1 cellular context compared by ENCODE assay signal in the genomic region with DNA sequence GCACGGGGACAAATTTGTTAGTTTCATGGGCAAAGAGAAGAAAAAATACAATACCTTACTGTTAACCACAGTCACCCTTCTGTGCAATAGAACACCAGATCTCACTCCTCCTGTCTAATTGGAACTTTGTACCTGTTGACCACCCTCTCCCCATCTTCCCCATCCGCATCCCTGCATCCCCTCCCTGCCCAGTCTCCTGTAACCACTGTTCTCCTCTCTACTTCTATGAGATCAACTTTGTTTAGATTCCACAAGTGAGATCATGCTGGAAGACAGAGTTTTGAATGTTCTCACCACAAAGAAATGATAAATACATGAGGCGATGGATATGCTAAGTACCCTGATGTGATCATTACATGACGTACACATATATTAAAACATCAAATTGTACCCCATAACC.
TF ChIP-seq lines count a peak whose summit lies in the region.

No MANE protein-coding gene starts in this region.

TF ChIP-seq in HepG2, 621 proteins besides CTCF, POLR2A, EP300 and RAD21:
- TF ChIP-seq MAF1 (CRISPR knock-in tag; IDR thresholded peaks at IDR 0.05; ENCODE audit: borderline replicate concordance) (no peak), ZBTB42 (CRISPR knock-in tag; IDR thresholded peaks at IDR 0.05) (no peak), NR1H2 (CRISPR knock-in tag; IDR thresholded peaks at IDR 0.05; ENCODE audit: borderline replicate concordance, low read depth) (no peak), ZNF598 (CRISPR knock-in tag; IDR thresholded peaks at IDR 0.05; ENCODE audit: borderline replicate concordance) (no peak), ZNF550 (CRISPR knock-in tag; IDR thresholded peaks at IDR 0.05; ENCODE audit: borderline replicate concordance) (no peak), ZNF33A (CRISPR knock-in tag; IDR thresholded peaks at IDR 0.05; ENCODE audit: borderline replicate concordance) (no peak), SRY (CRISPR knock-in tag; IDR thresholded peaks at IDR 0.05) (no peak), ZFP41 (CRISPR knock-in tag; IDR thresholded peaks at IDR 0.05; ENCODE audit: borderline replicate concordance) (no peak), ZBTB2 (CRISPR knock-in tag; IDR thresholded peaks at IDR 0.05; ENCODE audit: low read depth) (no peak), TFAP4 (IDR thresholded peaks at IDR 0.05; ENCODE audit: borderline replicate concordance, low read depth) (no peak)
- TF ChIP-seq, protein P1, sequence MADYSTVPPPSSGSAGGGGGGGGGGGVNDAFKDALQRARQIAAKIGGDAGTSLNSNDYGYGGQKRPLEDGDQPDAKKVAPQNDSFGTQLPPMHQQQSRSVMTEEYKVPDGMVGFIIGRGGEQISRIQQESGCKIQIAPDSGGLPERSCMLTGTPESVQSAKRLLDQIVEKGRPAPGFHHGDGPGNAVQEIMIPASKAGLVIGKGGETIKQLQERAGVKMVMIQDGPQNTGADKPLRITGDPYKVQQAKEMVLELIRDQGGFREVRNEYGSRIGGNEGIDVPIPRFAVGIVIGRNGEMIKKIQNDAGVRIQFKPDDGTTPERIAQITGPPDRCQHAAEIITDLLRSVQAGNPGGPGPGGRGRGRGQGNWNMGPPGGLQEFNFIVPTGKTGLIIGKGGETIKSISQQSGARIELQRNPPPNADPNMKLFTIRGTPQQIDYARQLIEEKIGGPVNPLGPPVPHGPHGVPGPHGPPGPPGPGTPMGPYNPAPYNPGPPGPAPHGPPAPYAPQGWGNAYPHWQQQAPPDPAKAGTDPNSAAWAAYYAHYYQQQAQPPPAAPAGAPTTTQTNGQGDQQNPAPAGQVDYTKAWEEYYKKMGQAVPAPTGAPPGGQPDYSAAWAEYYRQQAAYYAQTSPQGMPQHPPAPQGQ (CRISPR knock-in tag; IDR thresholded peaks at IDR 0.05; ENCODE audit: borderline replicate concordance): no peak
- TF ChIP-seq, protein P2, sequence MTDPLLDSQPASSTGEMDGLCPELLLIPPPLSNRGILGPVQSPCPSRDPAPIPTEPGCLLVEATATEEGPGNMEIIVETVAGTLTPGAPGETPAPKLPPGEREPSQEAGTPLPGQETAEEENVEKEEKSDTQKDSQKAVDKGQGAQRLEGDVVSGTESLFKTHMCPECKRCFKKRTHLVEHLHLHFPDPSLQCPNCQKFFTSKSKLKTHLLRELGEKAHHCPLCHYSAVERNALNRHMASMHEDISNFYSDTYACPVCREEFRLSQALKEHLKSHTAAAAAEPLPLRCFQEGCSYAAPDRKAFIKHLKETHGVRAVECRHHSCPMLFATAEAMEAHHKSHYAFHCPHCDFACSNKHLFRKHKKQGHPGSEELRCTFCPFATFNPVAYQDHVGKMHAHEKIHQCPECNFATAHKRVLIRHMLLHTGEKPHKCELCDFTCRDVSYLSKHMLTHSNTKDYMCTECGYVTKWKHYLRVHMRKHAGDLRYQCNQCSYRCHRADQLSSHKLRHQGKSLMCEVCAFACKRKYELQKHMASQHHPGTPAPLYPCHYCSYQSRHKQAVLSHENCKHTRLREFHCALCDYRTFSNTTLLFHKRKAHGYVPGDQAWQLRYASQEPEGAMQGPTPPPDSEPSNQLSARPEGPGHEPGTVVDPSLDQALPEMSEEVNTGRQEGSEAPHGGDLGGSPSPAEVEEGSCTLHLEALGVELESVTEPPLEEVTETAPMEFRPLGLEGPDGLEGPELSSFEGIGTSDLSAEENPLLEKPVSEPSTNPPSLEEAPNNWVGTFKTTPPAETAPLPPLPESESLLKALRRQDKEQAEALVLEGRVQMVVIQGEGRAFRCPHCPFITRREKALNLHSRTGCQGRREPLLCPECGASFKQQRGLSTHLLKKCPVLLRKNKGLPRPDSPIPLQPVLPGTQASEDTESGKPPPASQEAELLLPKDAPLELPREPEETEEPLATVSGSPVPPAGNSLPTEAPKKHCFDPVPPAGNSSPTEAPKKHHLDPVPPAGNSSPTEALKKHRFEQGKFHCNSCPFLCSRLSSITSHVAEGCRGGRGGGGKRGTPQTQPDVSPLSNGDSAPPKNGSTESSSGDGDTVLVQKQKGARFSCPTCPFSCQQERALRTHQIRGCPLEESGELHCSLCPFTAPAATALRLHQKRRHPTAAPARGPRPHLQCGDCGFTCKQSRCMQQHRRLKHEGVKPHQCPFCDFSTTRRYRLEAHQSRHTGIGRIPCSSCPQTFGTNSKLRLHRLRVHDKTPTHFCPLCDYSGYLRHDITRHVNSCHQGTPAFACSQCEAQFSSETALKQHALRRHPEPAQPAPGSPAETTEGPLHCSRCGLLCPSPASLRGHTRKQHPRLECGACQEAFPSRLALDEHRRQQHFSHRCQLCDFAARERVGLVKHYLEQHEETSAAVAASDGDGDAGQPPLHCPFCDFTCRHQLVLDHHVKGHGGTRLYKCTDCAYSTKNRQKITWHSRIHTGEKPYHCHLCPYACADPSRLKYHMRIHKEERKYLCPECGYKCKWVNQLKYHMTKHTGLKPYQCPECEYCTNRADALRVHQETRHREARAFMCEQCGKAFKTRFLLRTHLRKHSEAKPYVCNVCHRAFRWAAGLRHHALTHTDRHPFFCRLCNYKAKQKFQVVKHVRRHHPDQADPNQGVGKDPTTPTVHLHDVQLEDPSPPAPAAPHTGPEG (CRISPR knock-in tag; IDR thresholded peaks at IDR 0.05): no peak
